In genomic region chr12:30970559-30971202, GRCh38 we compare ENCODE assay signal across 13 cellular contexts. TPM values are rescaled to one million over a fixed set of nuclear protein-coding genes. Genes with fewer than 3 reads are reported as not detected.
DNase-seq lines count a peak whose midpoint lies in the region; ATAC-seq lines count a peak whose summit lies in the region.
"Had no signal": no experiment of that assay in that cellular context is flagged by ENCODE, and none has a peak within 500 bp of the region (broad histone marks: within the 10 kb centered on the region; RNA-seq: fewer than 3 reads in every experiment).

No MANE protein-coding gene starts in this region.

- peak; percentile 92 for DNase-seq in ELF-1 (ENCODE audit: low read depth, low spot score)
- peak; percentile 89 to 91 for DNase-seq in NCI-H524 (lab: John Stamatoyannopoulos, UW)
- no peak for DNase-seq in neuronal stem cell (ENCODE audit: low spot score)
- no peak for DNase-seq in NCI-H1048 (lab: John Stamatoyannopoulos, UW)
- DNase-seq in ureter (ENCODE audit: low spot score), result no peak
- no peak for DNase-seq in mesenteric fat pad (ENCODE audit: low spot score)
- DNase-seq: naive B cell, NCI-H526, SIG-M5 had no signal

- no peaks in the 10 kb centered on the region for H3K9me3 ChIP-seq in neuronal stem cell (replicated peaks in 1 of 2; ENCODE audit: control insufficient read depth in 2 of 2, insufficient read depth in 1 of 2, low read depth in 1 of 2, low read length in 2 of 2)

- H2AFZ ChIP-seq in neuronal stem cell (ENCODE audit: low read length), result no peak overlapping the region

- no peaks in the 10 kb centered on the region for H3K27me3 ChIP-seq in neuronal stem cell (ENCODE audit: control insufficient read depth in 3 of 3, insufficient read depth in 3 of 3, low read depth in 1 of 3, low read length in 3 of 3)

- no peak overlapping the region for H3K4me2 ChIP-seq in neuronal stem cell (ENCODE audit: insufficient read depth, low read length, poor library complexity, severe bottlenecking)

- no CpG with 5 or more reads among the region's 7 CpGs for WGBS in neuronal stem cell (ENCODE audit: extremely low coverage in 2 of 2, insufficient read length in 2 of 2, insufficient replicate concordance in 1 of 2), 2 donors

- no peak overlapping the region for H2BK120ac ChIP-seq in neuronal stem cell (ENCODE audit: low read depth, low read length)

- no peak overlapping the region for H3K4me3 ChIP-seq in neuronal stem cell (ENCODE audit: low read length in 2 of 2)
- H3K4me3 ChIP-seq: skin epidermis had no signal

- no peak overlapping the region for H3K4ac ChIP-seq in neuronal stem cell (ENCODE audit: low read length)

- H2AK5ac ChIP-seq in neuronal stem cell (ENCODE audit: low read depth, low read length), result no peak overlapping the region

- peak overlapping the region; percentile 41 for H3K14ac ChIP-seq in neuronal stem cell (ENCODE audit: low read length)

- H2BK5ac ChIP-seq in neuronal stem cell (ENCODE audit: low read length), result peak overlapping the region; percentile 2

- no peaks in the 10 kb centered on the region for H3K79me1 ChIP-seq in neuronal stem cell (ENCODE audit: low read depth, low read length)

- no peak overlapping the region for H3K9ac ChIP-seq in neuronal stem cell (ENCODE audit: low read depth, low read length, poor library complexity)

- H2BK12ac ChIP-seq in neuronal stem cell (ENCODE audit: low read length), result no peak overlapping the region

- no peak overlapping the region for H3K18ac ChIP-seq in neuronal stem cell (ENCODE audit: low read length)

- H3K36me3 ChIP-seq in neuronal stem cell (replicated peaks in 1 of 2; ENCODE audit: control insufficient read depth in 2 of 2, insufficient read depth in 2 of 2, low read length in 2 of 2), result peaks cover 0 to 27% of the 10 kb centered on the region in 2 donors

- H2BK15ac ChIP-seq in neuronal stem cell (ENCODE audit: low read length), result no peak overlapping the region

- H3K27ac ChIP-seq in neuronal stem cell (replicated peaks; ENCODE audit: low read length), result no peak overlapping the region

- H4K91ac ChIP-seq in neuronal stem cell (ENCODE audit: low read depth, low read length, poor library complexity), result no peak overlapping the region

- peak; percentile 50 for ATAC-seq in esophagus mucosa
- ATAC-seq in GM18909 (IDR thresholded peaks at IDR 0.05; ENCODE audit: poor library complexity, unreplicated experiment), result no peak

- H3K4me1 ChIP-seq in neuronal stem cell (ENCODE audit: control insufficient read depth in 2 of 2, insufficient read depth in 1 of 2, low read depth in 1 of 2, low read length in 2 of 2), result no peaks in the 10 kb centered on the region

- H3K23ac ChIP-seq in neuronal stem cell (ENCODE audit: low read depth, low read length, poor library complexity), result no peak overlapping the region

- H4K8ac ChIP-seq in neuronal stem cell (ENCODE audit: low read depth, low read length), result no peak overlapping the region

RNA-seq across cellular contexts. Expression of gene TSPAN11, which starts 44.1 kb away (rescaled TPM):
- total RNA-seq in esophagus mucosa (0.72 TPM), ureter (3.4 TPM), mesenteric fat pad (1.4 TPM)
- polyA plus RNA-seq in neuronal stem cell (2013, experiment 1 of 2), result 19.5 TPM
- polyA plus RNA-seq in neuronal stem cell (2013, experiment 2 of 2), result 18.4 TPM
- total RNA-seq: activated CD8-positive, alpha-beta memory T cell treated with anti-CD3 and anti-CD28 coated beads for 36 hours had no signal

Comparison
In these comparisons a context has a peak if more than half of its experiments do, and no peak if none do; other contexts are left out.
1. DNase-seq: peak in ELF-1 (single experiment) and NCI-H524 (2 of 2); none in neuronal stem cell (single experiment), NCI-H1048 (single experiment), ureter (single experiment) and mesenteric fat pad (single experiment).